In genomic region chr6:41200296-41200900, GRCh38 we compare ENCODE assay signal across 1 cellular context.
TF ChIP-seq lines count a peak whose summit lies in the region.

No MANE protein-coding gene starts in this region.

TF ChIP-seq in K562, 482 proteins besides CTCF, POLR2A, EP300 and RAD21 (continued from another document and continues in another):
- TF ChIP-seq PBX2 (CRISPR knock-in tag; IDR thresholded peaks at IDR 0.05; ENCODE audit: low read depth) = no peak
- no peak for TF ChIP-seq PBX2 (tag; conservative IDR thresholded peaks at IDR 0.05; ENCODE audit: low read depth)
- no peak for TF ChIP-seq ARID4B (CRISPR knock-in tag; IDR thresholded peaks at IDR 0.05)
- TF ChIP-seq NEUROD1 (IDR thresholded peaks at IDR 0.05; ENCODE audit: borderline replicate concordance, low read depth, low read length, partially characterized antibody) = peak; percentile 28
- TF ChIP-seq PTRF (tag; IDR thresholded peaks at IDR 0.05) = no peak
- TF ChIP-seq TEAD1 (CRISPR knock-in tag; IDR thresholded peaks at IDR 0.05) = peak in 1 of 2 experiments; percentile 45; a peak in 1 of 4 replicates
- TF ChIP-seq DPF2 (IDR thresholded peaks at IDR 0.05) = peak; percentile 71; the same call in 1 of the 2 replicates
- TF ChIP-seq MAFG (tag; conservative IDR thresholded peaks at IDR 0.05) = peak; percentile 47
- TF ChIP-seq CBFA2T2 (conservative IDR thresholded peaks at IDR 0.05) = peak; percentile 72
- TF ChIP-seq MBD2 (IDR thresholded peaks at IDR 0.05; ENCODE audit: borderline replicate concordance, low read depth) = 0 out of 2 replicates have a peak, but pooled peaks have one; percentile 29
- no peak for TF ChIP-seq BCLAF1 (IDR thresholded peaks at IDR 0.05; ENCODE audit: borderline replicate concordance in 1 of 2, control insufficient read depth in 1 of 2, low read depth in 2 of 2, low read length in 1 of 2)
- TF ChIP-seq STAT5A (IDR thresholded peaks at IDR 0.05; ENCODE audit: borderline replicate concordance, low read length) = peak; percentile 41; the same call in 1 of the 2 replicates
- no peak for TF ChIP-seq MAFK (IDR thresholded peaks at IDR 0.05; ENCODE audit: low read length)
- peak; percentile 41 to 55; a peak in 2 of 4 replicates for TF ChIP-seq TRIM24 (IDR thresholded peaks at IDR 0.05)
- TF ChIP-seq MEIS2 (IDR thresholded peaks at IDR 0.05; ENCODE audit: partially characterized antibody) = peak; percentile 9
- peak; percentile 45; the same call in 1 of the 2 replicates for TF ChIP-seq ZNF644 (tag; IDR thresholded peaks at IDR 0.05; ENCODE audit: low read depth)
- TF ChIP-seq RBM25 (IDR thresholded peaks at IDR 0.05; ENCODE audit: low read depth, low read length, severe bottlenecking) = no peak
- no peak for TF ChIP-seq COPS2 (conservative IDR thresholded peaks at IDR 0.05)
- TF ChIP-seq ZNF239 (CRISPR knock-in tag; IDR thresholded peaks at IDR 0.05) = no peak
- TF ChIP-seq ZNF584 (CRISPR knock-in tag; IDR thresholded peaks at IDR 0.05; ENCODE audit: low read depth) = peak; percentile 81; the same call in 1 of the 2 replicates
- TF ChIP-seq IRF9 (tag; IDR thresholded peaks at IDR 0.05) = peak; percentile 64; the same call in 1 of the 2 replicates
- no peak for TF ChIP-seq BRF1 (IDR thresholded peaks at IDR 0.05; ENCODE audit: borderline replicate concordance, extremely low read depth, insufficient read length)
- peak; percentile 24; the same call in 1 of the 2 replicates for TF ChIP-seq ZNF592 (IDR thresholded peaks at IDR 0.05)
- TF ChIP-seq CSDE1 (IDR thresholded peaks at IDR 0.05) = peak in 1 of 2 experiments; percentile 35; a peak in 1 of 4 replicates
- TF ChIP-seq FOXK1 (CRISPR knock-in tag; IDR thresholded peaks at IDR 0.05; ENCODE audit: borderline replicate concordance) = 0 out of 2 replicates have a peak, but pooled peaks have one; percentile 10
- TF ChIP-seq FIP1L1 (IDR thresholded peaks at IDR 0.05; ENCODE audit: low read depth, low read length, poor library complexity, severe bottlenecking) = no peak
- no peak for TF ChIP-seq THRAP3 (IDR thresholded peaks at IDR 0.05; ENCODE audit: borderline replicate concordance)
- TF ChIP-seq JUND (IDR thresholded peaks at IDR 0.05; ENCODE audit: borderline replicate concordance, low read depth, low read length) = peak; percentile 32; the same call in 1 of the 2 replicates
- TF ChIP-seq JUND (tag; IDR thresholded peaks at IDR 0.05; ENCODE audit: borderline replicate concordance, low read depth, low read length) = no peak; the same call in 2 of the 3 replicates
- peak; percentile 8; the same call in 1 of the 2 replicates for TF ChIP-seq ZNF24 (IDR thresholded peaks at IDR 0.05)
- TF ChIP-seq POLR2AphosphoS5 (IDR thresholded peaks at IDR 0.05; ENCODE audit: control insufficient read depth, insufficient read depth, low read depth, low read length) = peak; percentile 68; the same call in 1 of the 2 replicates
- TF ChIP-seq SMARCA4 (IDR thresholded peaks at IDR 0.05) = 0 out of 2 replicates have a peak, but pooled peaks have one; percentile 50
- TF ChIP-seq GABPA (tag; conservative IDR thresholded peaks at IDR 0.05; ENCODE audit: low read depth) = peak; percentile 69
- no peak for TF ChIP-seq HDAC2 (IDR thresholded peaks at IDR 0.05)
- no peak for TF ChIP-seq ZNF263 (CRISPR knock-in tag; IDR thresholded peaks at IDR 0.05; ENCODE audit: borderline replicate concordance)
- no peak for TF ChIP-seq TAF7 (tag; IDR thresholded peaks at IDR 0.05)
- TF ChIP-seq CBFA2T3 (IDR thresholded peaks at IDR 0.05) = peak; percentile 84
- 0 out of 4 replicates have a peak, but pooled peaks of 1 of the 2 experiments have one; percentile 57 for TF ChIP-seq ARNT (IDR thresholded peaks at IDR 0.05)
- TF ChIP-seq RNF2 (IDR thresholded peaks at IDR 0.05) = 0 out of 2 replicates have a peak, but pooled peaks have one; percentile 21
- 0 out of 2 replicates have a peak, but pooled peaks have one; percentile 15 for TF ChIP-seq KLF16 (IDR thresholded peaks at IDR 0.05)
- no peak for TF ChIP-seq ZBTB34 (CRISPR knock-in tag; IDR thresholded peaks at IDR 0.05)
- TF ChIP-seq ZNF79 (CRISPR knock-in tag; IDR thresholded peaks at IDR 0.05; ENCODE audit: low read depth) = no peak
- no peak for TF ChIP-seq AFF4 (CRISPR knock-in tag; IDR thresholded peaks at IDR 0.05)
